In genomic region chr10:101043356-101043707, GRCh38 we compare ENCODE assay signal across 2 cellular contexts.
TF ChIP-seq lines count a peak whose summit lies in the region.

No MANE protein-coding gene starts in this region.

TF ChIP-seq in IMR-90, 13 proteins besides CTCF, POLR2A, EP300 and RAD21:
- TF ChIP-seq ELK1 (IDR thresholded peaks at IDR 0.05; ENCODE audit: borderline replicate concordance, low read depth, low read length), result no peak
- no peak for TF ChIP-seq CHD1 (IDR thresholded peaks at IDR 0.05; ENCODE audit: low read depth, low read length)
- no peak for TF ChIP-seq RCOR1 (IDR thresholded peaks at IDR 0.05; ENCODE audit: insufficient replicate concordance, low read length)
- TF ChIP-seq CEBPB (IDR thresholded peaks at IDR 0.05; ENCODE audit: low read depth, low read length), result no peak
- TF ChIP-seq NFE2L2 (IDR thresholded peaks at IDR 0.05; ENCODE audit: low read depth, low read length), result no peak
- no peak for TF ChIP-seq BHLHE40 (IDR thresholded peaks at IDR 0.05; ENCODE audit: low read depth, low read length)
- TF ChIP-seq FOS (IDR thresholded peaks at IDR 0.05; ENCODE audit: low read depth, low read length), result no peak
- no peak for TF ChIP-seq RFX5 (IDR thresholded peaks at IDR 0.05; ENCODE audit: low read depth, low read length)
- no peak for TF ChIP-seq USF2 (IDR thresholded peaks at IDR 0.05; ENCODE audit: low read depth, low read length)
- TF ChIP-seq SMC3 (IDR thresholded peaks at IDR 0.05; ENCODE audit: low read depth, low read length), result no peak
- TF ChIP-seq MAFK (IDR thresholded peaks at IDR 0.05; ENCODE audit: low read depth, low read length), result no peak
- TF ChIP-seq MAZ (IDR thresholded peaks at IDR 0.05; ENCODE audit: borderline replicate concordance, low read depth, low read length), result no peak
- TF ChIP-seq MXI1 (IDR thresholded peaks at IDR 0.05; ENCODE audit: borderline replicate concordance, low read depth, low read length), result no peak

TF ChIP-seq in GM12878, 131 proteins besides CTCF, POLR2A, EP300 and RAD21:
- TF ChIP-seq WRNIP1 (IDR thresholded peaks at IDR 0.05; ENCODE audit: borderline replicate concordance, low read depth, low read length), result no peak
- TF ChIP-seq SP1 (IDR thresholded peaks at IDR 0.05; ENCODE audit: low read depth, low read length), result no peak
- no peak for TF ChIP-seq POLR2AphosphoS2 (IDR thresholded peaks at IDR 0.05; ENCODE audit: low read depth, low read length)
- 0 out of 2 replicates have a peak, but pooled peaks have one; percentile 1 for TF ChIP-seq GABPA (IDR thresholded peaks at IDR 0.05; ENCODE audit: low read depth)
- no peak for TF ChIP-seq IKZF2 (IDR thresholded peaks at IDR 0.05)
- TF ChIP-seq ZBTB40 (IDR thresholded peaks at IDR 0.05; ENCODE audit: borderline replicate concordance), result no peak
- TF ChIP-seq BCL11A (IDR thresholded peaks at IDR 0.05; ENCODE audit: low read depth, low read length), result no peak
- TF ChIP-seq RBBP5 (conservative IDR thresholded peaks at IDR 0.05), result no peak
